ENCODE assay signal across 1 cellular context in the genomic region with DNA sequence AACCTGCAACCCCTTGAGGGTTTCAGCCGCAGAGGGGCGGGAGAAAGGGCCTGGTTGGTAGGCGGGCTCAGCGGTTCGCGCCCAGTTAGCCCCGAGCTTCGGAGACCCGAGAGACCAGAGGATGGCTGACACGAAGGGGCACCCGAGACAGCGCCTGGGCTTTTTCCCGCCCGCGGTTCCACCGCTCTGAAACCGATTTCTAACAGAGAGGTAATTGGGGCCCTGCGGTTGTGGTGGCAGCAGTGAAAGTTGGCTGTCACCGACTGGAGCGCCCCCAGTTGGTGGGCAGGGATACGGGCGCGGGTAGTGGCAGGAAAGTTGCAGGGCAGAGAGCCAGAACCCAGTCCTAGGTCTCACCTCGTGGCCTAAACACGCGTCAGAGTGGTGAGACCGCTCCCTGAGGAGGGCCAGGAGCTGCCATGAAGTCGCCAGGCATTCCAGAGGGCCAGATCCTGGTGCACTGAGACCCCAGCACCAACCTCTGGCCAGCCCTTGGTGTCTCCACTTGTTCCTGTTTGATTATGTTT.
A peak's percentile ranks its signal among the peaks of the same experiment; 100 is the strongest.
TF ChIP-seq lines count a peak whose summit lies in the region.

No MANE protein-coding gene starts in this region.

TF ChIP-seq in K562, 482 proteins besides CTCF, POLR2A, EP300 and RAD21 (continued from another document and continues in another):
- TF ChIP-seq, protein P1, sequence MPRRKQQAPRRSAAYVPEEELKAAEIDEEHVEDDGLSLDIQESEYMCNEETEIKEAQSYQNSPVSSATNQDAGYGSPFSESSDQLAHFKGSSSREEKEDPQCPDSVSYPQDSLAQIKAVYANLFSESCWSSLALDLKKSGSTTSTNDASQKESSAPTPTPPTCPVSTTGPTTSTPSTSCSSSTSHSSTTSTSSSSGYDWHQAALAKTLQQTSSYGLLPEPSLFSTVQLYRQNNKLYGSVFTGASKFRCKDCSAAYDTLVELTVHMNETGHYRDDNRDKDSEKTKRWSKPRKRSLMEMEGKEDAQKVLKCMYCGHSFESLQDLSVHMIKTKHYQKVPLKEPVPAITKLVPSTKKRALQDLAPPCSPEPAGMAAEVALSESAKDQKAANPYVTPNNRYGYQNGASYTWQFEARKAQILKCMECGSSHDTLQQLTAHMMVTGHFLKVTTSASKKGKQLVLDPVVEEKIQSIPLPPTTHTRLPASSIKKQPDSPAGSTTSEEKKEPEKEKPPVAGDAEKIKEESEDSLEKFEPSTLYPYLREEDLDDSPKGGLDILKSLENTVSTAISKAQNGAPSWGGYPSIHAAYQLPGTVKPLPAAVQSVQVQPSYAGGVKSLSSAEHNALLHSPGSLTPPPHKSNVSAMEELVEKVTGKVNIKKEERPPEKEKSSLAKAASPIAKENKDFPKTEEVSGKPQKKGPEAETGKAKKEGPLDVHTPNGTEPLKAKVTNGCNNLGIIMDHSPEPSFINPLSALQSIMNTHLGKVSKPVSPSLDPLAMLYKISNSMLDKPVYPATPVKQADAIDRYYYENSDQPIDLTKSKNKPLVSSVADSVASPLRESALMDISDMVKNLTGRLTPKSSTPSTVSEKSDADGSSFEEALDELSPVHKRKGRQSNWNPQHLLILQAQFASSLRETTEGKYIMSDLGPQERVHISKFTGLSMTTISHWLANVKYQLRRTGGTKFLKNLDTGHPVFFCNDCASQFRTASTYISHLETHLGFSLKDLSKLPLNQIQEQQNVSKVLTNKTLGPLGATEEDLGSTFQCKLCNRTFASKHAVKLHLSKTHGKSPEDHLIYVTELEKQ (CRISPR knock-in tag; IDR thresholded peaks at IDR 0.05) = no peak
- TF ChIP-seq MECOM (CRISPR knock-in tag; IDR thresholded peaks at IDR 0.05) (no peak), ZNF124 (CRISPR knock-in tag; IDR thresholded peaks at IDR 0.05) (no peak), NR1H2 (CRISPR knock-in tag; IDR thresholded peaks at IDR 0.05) (no peak), TARDBP (IDR thresholded peaks at IDR 0.05) (no peak), KLF10 (CRISPR knock-in tag; IDR thresholded peaks at IDR 0.05) (no peak), E2F3 (CRISPR knock-in tag; IDR thresholded peaks at IDR 0.05) (no peak), ZNF431 (CRISPR knock-in tag; IDR thresholded peaks at IDR 0.05) (no peak), KLF16 (IDR thresholded peaks at IDR 0.05) (no peak), MTA3 (IDR thresholded peaks at IDR 0.05; ENCODE audit: borderline replicate concordance) (peak; percentile 48; the same call in 1 of the 2 replicates), PRMT5 (CRISPR knock-in tag; IDR thresholded peaks at IDR 0.05) (no peak), ZKSCAN3 (CRISPR knock-in tag; IDR thresholded peaks at IDR 0.05) (no peak), POLR2AphosphoS5 (IDR thresholded peaks at IDR 0.05; ENCODE audit: control insufficient read depth, insufficient read depth, low read depth, low read length) (no peak), DPF2 (IDR thresholded peaks at IDR 0.05) (no peak), HDAC1 (IDR thresholded peaks at IDR 0.05) (no peak), HEY1 (CRISPR knock-in tag; IDR thresholded peaks at IDR 0.05; ENCODE audit: borderline replicate concordance) (no peak), RFX1 (IDR thresholded peaks at IDR 0.05) (peak; percentile 15; the same call in 1 of the 2 replicates), TAF9B (IDR thresholded peaks at IDR 0.05; ENCODE audit: partially characterized antibody) (no peak), EP400 (IDR thresholded peaks at IDR 0.05) (peak; percentile 66), C11orf30 (IDR thresholded peaks at IDR 0.05; ENCODE audit: low read depth) (no peak), HDAC8 (tag; IDR thresholded peaks at IDR 0.05) (0 out of 2 replicates have a peak, but pooled peaks have one; percentile 20)
- TF ChIP-seq, protein P2, sequence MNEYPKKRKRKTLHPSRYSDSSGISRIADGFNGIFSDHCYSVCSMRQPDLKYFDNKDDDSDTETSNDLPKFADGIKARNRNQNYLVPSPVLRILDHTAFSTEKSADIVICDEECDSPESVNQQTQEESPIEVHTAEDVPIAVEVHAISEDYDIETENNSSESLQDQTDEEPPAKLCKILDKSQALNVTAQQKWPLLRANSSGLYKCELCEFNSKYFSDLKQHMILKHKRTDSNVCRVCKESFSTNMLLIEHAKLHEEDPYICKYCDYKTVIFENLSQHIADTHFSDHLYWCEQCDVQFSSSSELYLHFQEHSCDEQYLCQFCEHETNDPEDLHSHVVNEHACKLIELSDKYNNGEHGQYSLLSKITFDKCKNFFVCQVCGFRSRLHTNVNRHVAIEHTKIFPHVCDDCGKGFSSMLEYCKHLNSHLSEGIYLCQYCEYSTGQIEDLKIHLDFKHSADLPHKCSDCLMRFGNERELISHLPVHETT (CRISPR knock-in tag; conservative IDR thresholded peaks at IDR 0.05 in 1 of 2, IDR thresholded peaks at IDR 0.05 in 1 of 2) = 0 out of 4 replicates have a peak, but pooled peaks of 1 of the 2 experiments have one; percentile 24
- TF ChIP-seq, protein P3, sequence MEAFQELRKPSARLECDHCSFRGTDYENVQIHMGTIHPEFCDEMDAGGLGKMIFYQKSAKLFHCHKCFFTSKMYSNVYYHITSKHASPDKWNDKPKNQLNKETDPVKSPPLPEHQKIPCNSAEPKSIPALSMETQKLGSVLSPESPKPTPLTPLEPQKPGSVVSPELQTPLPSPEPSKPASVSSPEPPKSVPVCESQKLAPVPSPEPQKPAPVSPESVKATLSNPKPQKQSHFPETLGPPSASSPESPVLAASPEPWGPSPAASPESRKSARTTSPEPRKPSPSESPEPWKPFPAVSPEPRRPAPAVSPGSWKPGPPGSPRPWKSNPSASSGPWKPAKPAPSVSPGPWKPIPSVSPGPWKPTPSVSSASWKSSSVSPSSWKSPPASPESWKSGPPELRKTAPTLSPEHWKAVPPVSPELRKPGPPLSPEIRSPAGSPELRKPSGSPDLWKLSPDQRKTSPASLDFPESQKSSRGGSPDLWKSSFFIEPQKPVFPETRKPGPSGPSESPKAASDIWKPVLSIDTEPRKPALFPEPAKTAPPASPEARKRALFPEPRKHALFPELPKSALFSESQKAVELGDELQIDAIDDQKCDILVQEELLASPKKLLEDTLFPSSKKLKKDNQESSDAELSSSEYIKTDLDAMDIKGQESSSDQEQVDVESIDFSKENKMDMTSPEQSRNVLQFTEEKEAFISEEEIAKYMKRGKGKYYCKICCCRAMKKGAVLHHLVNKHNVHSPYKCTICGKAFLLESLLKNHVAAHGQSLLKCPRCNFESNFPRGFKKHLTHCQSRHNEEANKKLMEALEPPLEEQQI (IDR thresholded peaks at IDR 0.05) = no peak
- TF ChIP-seq, protein P4, sequence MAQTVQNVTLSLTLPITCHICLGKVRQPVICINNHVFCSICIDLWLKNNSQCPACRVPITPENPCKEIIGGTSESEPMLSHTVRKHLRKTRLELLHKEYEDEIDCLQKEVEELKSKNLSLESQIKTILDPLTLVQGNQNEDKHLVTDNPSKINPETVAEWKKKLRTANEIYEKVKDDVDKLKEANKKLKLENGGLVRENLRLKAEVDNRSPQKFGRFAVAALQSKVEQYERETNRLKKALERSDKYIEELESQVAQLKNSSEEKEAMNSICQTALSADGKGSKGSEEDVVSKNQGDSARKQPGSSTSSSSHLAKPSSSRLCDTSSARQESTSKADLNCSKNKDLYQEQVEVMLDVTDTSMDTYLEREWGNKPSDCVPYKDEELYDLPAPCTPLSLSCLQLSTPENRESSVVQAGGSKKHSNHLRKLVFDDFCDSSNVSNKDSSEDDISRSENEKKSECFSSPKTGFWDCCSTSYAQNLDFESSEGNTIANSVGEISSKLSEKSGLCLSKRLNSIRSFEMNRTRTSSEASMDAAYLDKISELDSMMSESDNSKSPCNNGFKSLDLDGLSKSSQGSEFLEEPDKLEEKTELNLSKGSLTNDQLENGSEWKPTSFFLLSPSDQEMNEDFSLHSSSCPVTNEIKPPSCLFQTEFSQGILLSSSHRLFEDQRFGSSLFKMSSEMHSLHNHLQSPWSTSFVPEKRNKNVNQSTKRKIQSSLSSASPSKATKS (CRISPR knock-in tag; IDR thresholded peaks at IDR 0.05) = no peak
- TF ChIP-seq, protein P5, sequence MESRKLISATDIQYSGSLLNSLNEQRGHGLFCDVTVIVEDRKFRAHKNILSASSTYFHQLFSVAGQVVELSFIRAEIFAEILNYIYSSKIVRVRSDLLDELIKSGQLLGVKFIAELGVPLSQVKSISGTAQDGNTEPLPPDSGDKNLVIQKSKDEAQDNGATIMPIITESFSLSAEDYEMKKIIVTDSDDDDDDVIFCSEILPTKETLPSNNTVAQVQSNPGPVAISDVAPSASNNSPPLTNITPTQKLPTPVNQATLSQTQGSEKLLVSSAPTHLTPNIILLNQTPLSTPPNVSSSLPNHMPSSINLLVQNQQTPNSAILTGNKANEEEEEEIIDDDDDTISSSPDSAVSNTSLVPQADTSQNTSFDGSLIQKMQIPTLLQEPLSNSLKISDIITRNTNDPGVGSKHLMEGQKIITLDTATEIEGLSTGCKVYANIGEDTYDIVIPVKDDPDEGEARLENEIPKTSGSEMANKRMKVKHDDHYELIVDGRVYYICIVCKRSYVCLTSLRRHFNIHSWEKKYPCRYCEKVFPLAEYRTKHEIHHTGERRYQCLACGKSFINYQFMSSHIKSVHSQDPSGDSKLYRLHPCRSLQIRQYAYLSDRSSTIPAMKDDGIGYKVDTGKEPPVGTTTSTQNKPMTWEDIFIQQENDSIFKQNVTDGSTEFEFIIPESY (CRISPR knock-in tag; IDR thresholded peaks at IDR 0.05) = no peak
- TF ChIP-seq, protein P6, sequence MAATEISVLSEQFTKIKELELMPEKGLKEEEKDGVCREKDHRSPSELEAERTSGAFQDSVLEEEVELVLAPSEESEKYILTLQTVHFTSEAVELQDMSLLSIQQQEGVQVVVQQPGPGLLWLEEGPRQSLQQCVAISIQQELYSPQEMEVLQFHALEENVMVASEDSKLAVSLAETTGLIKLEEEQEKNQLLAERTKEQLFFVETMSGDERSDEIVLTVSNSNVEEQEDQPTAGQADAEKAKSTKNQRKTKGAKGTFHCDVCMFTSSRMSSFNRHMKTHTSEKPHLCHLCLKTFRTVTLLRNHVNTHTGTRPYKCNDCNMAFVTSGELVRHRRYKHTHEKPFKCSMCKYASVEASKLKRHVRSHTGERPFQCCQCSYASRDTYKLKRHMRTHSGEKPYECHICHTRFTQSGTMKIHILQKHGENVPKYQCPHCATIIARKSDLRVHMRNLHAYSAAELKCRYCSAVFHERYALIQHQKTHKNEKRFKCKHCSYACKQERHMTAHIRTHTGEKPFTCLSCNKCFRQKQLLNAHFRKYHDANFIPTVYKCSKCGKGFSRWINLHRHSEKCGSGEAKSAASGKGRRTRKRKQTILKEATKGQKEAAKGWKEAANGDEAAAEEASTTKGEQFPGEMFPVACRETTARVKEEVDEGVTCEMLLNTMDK (IDR thresholded peaks at IDR 0.05; ENCODE audit: borderline replicate concordance, insufficient read depth, low read depth, low read length, poor library complexity, severe bottlenecking) = peak; percentile 72
- TF ChIP-seq, protein P7, sequence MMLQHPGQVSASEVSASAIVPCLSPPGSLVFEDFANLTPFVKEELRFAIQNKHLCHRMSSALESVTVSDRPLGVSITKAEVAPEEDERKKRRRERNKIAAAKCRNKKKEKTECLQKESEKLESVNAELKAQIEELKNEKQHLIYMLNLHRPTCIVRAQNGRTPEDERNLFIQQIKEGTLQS (IDR thresholded peaks at IDR 0.05) = no peak
- TF ChIP-seq, protein P7 (CRISPR knock-in tag; conservative IDR thresholded peaks at IDR 0.05) = no peak
- TF ChIP-seq, protein P8, sequence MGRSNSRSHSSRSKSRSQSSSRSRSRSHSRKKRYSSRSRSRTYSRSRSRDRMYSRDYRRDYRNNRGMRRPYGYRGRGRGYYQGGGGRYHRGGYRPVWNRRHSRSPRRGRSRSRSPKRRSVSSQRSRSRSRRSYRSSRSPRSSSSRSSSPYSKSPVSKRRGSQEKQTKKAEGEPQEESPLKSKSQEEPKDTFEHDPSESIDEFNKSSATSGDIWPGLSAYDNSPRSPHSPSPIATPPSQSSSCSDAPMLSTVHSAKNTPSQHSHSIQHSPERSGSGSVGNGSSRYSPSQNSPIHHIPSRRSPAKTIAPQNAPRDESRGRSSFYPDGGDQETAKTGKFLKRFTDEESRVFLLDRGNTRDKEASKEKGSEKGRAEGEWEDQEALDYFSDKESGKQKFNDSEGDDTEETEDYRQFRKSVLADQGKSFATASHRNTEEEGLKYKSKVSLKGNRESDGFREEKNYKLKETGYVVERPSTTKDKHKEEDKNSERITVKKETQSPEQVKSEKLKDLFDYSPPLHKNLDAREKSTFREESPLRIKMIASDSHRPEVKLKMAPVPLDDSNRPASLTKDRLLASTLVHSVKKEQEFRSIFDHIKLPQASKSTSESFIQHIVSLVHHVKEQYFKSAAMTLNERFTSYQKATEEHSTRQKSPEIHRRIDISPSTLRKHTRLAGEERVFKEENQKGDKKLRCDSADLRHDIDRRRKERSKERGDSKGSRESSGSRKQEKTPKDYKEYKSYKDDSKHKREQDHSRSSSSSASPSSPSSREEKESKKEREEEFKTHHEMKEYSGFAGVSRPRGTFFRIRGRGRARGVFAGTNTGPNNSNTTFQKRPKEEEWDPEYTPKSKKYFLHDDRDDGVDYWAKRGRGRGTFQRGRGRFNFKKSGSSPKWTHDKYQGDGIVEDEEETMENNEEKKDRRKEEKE (IDR thresholded peaks at IDR 0.05; ENCODE audit: borderline replicate concordance in 1 of 2, control insufficient read depth in 1 of 2, low read depth in 2 of 2, low read length in 1 of 2) = no peak
- TF ChIP-seq, protein P9, sequence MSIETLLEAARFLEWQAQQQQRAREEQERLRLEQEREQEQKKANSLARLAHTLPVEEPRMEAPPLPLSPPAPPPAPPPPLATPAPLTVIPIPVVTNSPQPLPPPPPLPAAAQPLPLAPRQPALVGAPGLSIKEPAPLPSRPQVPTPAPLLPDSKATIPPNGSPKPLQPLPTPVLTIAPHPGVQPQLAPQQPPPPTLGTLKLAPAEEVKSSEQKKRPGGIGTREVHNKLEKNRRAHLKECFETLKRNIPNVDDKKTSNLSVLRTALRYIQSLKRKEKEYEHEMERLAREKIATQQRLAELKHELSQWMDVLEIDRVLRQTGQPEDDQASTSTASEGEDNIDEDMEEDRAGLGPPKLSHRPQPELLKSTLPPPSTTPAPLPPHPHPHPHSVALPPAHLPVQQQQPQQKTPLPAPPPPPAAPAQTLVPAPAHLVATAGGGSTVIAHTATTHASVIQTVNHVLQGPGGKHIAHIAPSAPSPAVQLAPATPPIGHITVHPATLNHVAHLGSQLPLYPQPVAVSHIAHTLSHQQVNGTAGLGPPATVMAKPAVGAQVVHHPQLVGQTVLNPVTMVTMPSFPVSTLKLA (conservative IDR thresholded peaks at IDR 0.05) = peak in 1 of 2 experiments; percentile 34; a peak in 1 of 4 replicates
- TF ChIP-seq, protein P10, sequence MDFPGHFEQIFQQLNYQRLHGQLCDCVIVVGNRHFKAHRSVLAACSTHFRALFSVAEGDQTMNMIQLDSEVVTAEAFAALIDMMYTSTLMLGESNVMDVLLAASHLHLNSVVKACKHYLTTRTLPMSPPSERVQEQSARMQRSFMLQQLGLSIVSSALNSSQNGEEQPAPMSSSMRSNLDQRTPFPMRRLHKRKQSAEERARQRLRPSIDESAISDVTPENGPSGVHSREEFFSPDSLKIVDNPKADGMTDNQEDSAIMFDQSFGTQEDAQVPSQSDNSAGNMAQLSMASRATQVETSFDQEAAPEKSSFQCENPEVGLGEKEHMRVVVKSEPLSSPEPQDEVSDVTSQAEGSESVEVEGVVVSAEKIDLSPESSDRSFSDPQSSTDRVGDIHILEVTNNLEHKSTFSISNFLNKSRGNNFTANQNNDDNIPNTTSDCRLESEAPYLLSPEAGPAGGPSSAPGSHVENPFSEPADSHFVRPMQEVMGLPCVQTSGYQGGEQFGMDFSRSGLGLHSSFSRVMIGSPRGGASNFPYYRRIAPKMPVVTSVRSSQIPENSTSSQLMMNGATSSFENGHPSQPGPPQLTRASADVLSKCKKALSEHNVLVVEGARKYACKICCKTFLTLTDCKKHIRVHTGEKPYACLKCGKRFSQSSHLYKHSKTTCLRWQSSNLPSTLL (IDR thresholded peaks at IDR 0.05) = no peak
